ENCODE assay signal across 24 cellular contexts in the genomic region with DNA sequence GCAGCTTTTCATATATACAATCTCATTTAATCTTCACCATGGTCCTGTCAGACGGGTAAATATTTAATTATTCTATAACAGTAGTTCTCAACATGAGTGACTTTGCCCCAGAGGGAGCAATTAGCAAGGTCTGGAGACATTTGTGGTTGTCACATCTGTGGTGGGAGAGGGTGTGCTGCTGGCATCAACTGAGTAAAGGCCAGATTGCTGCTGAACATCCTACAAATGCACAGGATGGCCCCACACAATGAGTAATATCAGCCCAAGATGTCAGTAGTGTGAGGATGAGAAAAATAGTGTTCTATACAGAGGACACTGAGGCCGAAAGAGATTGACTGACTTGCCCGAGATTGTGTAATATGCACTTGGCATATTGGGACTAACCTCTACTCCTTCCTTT.
DNase-seq lines count a peak whose midpoint lies in the region; ATAC-seq, FAIRE-seq and TF ChIP-seq lines count a peak whose summit lies in the region.
"Had no signal": no experiment of that assay in that cellular context is flagged by ENCODE, and none has a peak within 500 bp of the region (broad histone marks: within the 10 kb centered on the region; RNA-seq: fewer than 3 reads in every experiment).

No MANE protein-coding gene starts in this region.

- no peak overlapping the region for H3K27ac ChIP-seq in GM12878 (ENCODE audit: control insufficient read depth, insufficient read depth)
- H3K27ac ChIP-seq: 22Rv1, BLaER1, C4-2B had no signal

- CTCF ChIA-PET in GM12878 (lab: Yijun Ruan, JAX) = no interaction called here
- CTCF ChIA-PET in activated naive CD4-positive, alpha-beta T cell treated with anti-CD3 and anti-CD28 coated beads for 36 hours (lab: Charles Lee) = no interaction called here

- no peak for TF ChIP-seq POLR2A in GM12878 (IDR thresholded peaks at IDR 0.05; ENCODE audit: low read depth, low read length)

- BruUV-seq in GM12878 (replicated peaks; lab: Mats Ljungman, UMichigan) = no TSS peak

- no peak overlapping the region for H3K4me2 ChIP-seq in GM12878 (ENCODE audit: control insufficient read depth, insufficient read depth)
- H3K4me2 ChIP-seq: BLaER1 had no signal

- TF ChIP-seq CTCF in GM12878 (IDR thresholded peaks at IDR 0.05 in 2 of 3, conservative IDR thresholded peaks at IDR 0.05 in 1 of 3; ENCODE audit: control insufficient read depth in 2 of 3, extremely low read depth in 1 of 3, insufficient read depth in 1 of 3, low read depth in 3 of 3, low read length in 3 of 3) = no peak

- no peak for TF ChIP-seq RAD21 in GM12878 (IDR thresholded peaks at IDR 0.05; ENCODE audit: insufficient read depth, low read depth, low read length)

- no peaks in the 10 kb centered on the region for H3K4me1 ChIP-seq in GM12878 (ENCODE audit: control insufficient read depth, insufficient read depth, low read length)

- no peaks in the 10 kb centered on the region for H3K9me3 ChIP-seq in GM12878 (replicated peaks; ENCODE audit: control insufficient read depth, insufficient read depth, low read length)
- H3K9me3 ChIP-seq: BLaER1 had no signal

- no peak overlapping the region for H3K4me3 Mint-ChIP-seq in stimulated activated effector memory CD8-positive, alpha-beta T cell treated with anti-CD3 and anti-CD28 coated beads, Interleukin-12 subunit alpha, Interleukin-12 subunit beta, amount 100 ng/mL, for 72 hours
- H3K4me3 Mint-ChIP-seq in activated naive CD4-positive, alpha-beta T cell treated with anti-CD3 and anti-CD28 coated beads for 36 hours = no peak overlapping the region
- H3K4me3 Mint-ChIP-seq: B cell; CD4-positive, CD25-positive, alpha-beta regulatory T cell; CD8-positive, alpha-beta T cell had no signal

- H4K20me1 ChIP-seq in GM12878 (ENCODE audit: control insufficient read depth, insufficient read depth) = no peaks in the 10 kb centered on the region
- H4K20me1 ChIP-seq: BLaER1 had no signal

- 12% methylated on average over 3 of the region's 3 CpGs for WGBS in GM12878 (ENCODE audit: insufficient coverage, insufficient replicate concordance, low lambda C conversion rate, missing lambda C conversion rate)

- peak; percentile 25 for DNase-seq in NK-92 treated with Interleukin-12 subunit alpha and Interleukin-12 subunit beta, amount 100 ng/mL, for 24 hours (lab: John Stamatoyannopoulos, UW)
- no peak for DNase-seq in NK-92 (lab: John Stamatoyannopoulos, UW; ENCODE audit: unreplicated experiment)
- DNase-seq in NCI-H1694 treated with DMSO at 0.1 percent for 48 hours (lab: John Stamatoyannopoulos, UW) = peak; percentile 74
- no peak for DNase-seq in GM12878 (ENCODE audit: low read depth, low spot score)
- DNase-seq in stimulated activated effector memory CD8-positive, alpha-beta T cell treated with anti-CD3 and anti-CD28 coated beads, Interleukin-12 subunit alpha, Interleukin-12 subunit beta, amount 100 ng/mL, for 72 hours (ENCODE audit: low spot score in 2 of 2) = no peak
- no peak for DNase-seq in hippocampal formation (lab: John Stamatoyannopoulos, UW)
- no peak for DNase-seq in NCI-H187 (lab: John Stamatoyannopoulos, UW)
- no peak for DNase-seq in activated naive CD4-positive, alpha-beta T cell treated with anti-CD3 and anti-CD28 coated beads for 36 hours
- DNase-seq: CD4-positive, CD25-positive, alpha-beta regulatory T cell; CD8-positive, alpha-beta T cell; DMS 273 treated with DMSO at 0.1 percent for 48 hours; DMS79; EL; GDM1; H9 had no signal

- in situ Hi-C loops in GM12878 (cut with MboI) = no loop called here

- no peak overlapping the region for H3K9ac ChIP-seq in GM12878 (ENCODE audit: control insufficient read depth, insufficient read depth, low read length)
- H3K9ac ChIP-seq: BLaER1 had no signal

- intact Hi-C loops in GM12878 (cut with micrococcal nuclease; ENCODE audit: unreplicated experiment) = no loop called here
- intact Hi-C loops in activated naive CD4-positive, alpha-beta T cell treated with anti-CD3 and anti-CD28 coated beads for 36 hours (cut with micrococcal nuclease) = loop anchor here (10.0 kb wide), 1 partner anchor 389 kb away; no protein-coding TSS in a partner anchor

- no peaks in the 10 kb centered on the region for H3K36me3 ChIP-seq in GM12878 (ENCODE audit: control insufficient read depth in 2 of 2, insufficient read depth in 2 of 2, low read length in 1 of 2)
- H3K36me3 ChIP-seq: BLaER1 had no signal

- RAD21 ChIA-PET in GM12878 (lab: Charles Lee; ENCODE audit: unreplicated experiment) = interaction anchor here (2.7 kb wide), 1 partner anchor 508 kb away, joined by 7 read pairs; no protein-coding TSS in a partner anchor

- FAIRE-seq in GM12878 (lab: Jason Lieb, UNC) = no peak
- FAIRE-seq: A204.1, D721Med, GM12891, GM18507 had no signal

- no peaks in the 10 kb centered on the region for H3K9me3 Mint-ChIP-seq in stimulated activated effector memory CD8-positive, alpha-beta T cell treated with anti-CD3 and anti-CD28 coated beads, Interleukin-12 subunit alpha, Interleukin-12 subunit beta, amount 100 ng/mL, for 72 hours
- no peaks in the 10 kb centered on the region for H3K9me3 Mint-ChIP-seq in activated naive CD4-positive, alpha-beta T cell treated with anti-CD3 and anti-CD28 coated beads for 36 hours
- H3K9me3 Mint-ChIP-seq: CD8-positive, alpha-beta T cell had no signal

- H3K27ac Mint-ChIP-seq in stimulated activated effector memory CD8-positive, alpha-beta T cell treated with anti-CD3 and anti-CD28 coated beads, Interleukin-12 subunit alpha, Interleukin-12 subunit beta, amount 100 ng/mL, for 72 hours = no peak overlapping the region
- no peak overlapping the region for H3K27ac Mint-ChIP-seq in activated naive CD4-positive, alpha-beta T cell treated with anti-CD3 and anti-CD28 coated beads for 36 hours
- H3K27ac Mint-ChIP-seq: B cell; CD4-positive, CD25-positive, alpha-beta regulatory T cell; CD8-positive, alpha-beta T cell had no signal

- H3K4me3 ChIP-seq in GM12878 = no peak overlapping the region
- H3K4me3 ChIP-seq: BLaER1 had no signal

- no peak for TF ChIP-seq EP300 in GM12878 (IDR thresholded peaks at IDR 0.05; ENCODE audit: borderline replicate concordance in 1 of 2, control insufficient read depth in 1 of 2, low read depth in 2 of 2, low read length in 2 of 2)

- no peaks in the 10 kb centered on the region for H3K27me3 ChIP-seq in GM12878 (replicated peaks in 1 of 2; ENCODE audit: control insufficient read depth in 2 of 2, insufficient read depth in 2 of 2, low read length in 1 of 2)
- H3K27me3 ChIP-seq: BLaER1 had no signal

- SMC1A ChIA-PET in GM12878 (lab: Charles Lee; ENCODE audit: uncharacterized antibody, unreplicated experiment) = interaction anchor here (0.7 kb wide), 1 partner anchor 246 kb away, joined by 3 read pairs; no protein-coding TSS in a partner anchor

- peaks cover 16% of the 10 kb centered on the region for H3K4me1 Mint-ChIP-seq in stimulated activated effector memory CD8-positive, alpha-beta T cell treated with anti-CD3 and anti-CD28 coated beads, Interleukin-12 subunit alpha, Interleukin-12 subunit beta, amount 100 ng/mL, for 72 hours
- H3K4me1 Mint-ChIP-seq in activated naive CD4-positive, alpha-beta T cell treated with anti-CD3 and anti-CD28 coated beads for 36 hours (ENCODE audit: low read depth) = peaks cover 4% of the 10 kb centered on the region
- H3K4me1 Mint-ChIP-seq: B cell had no signal

- no peak overlapping the region for H2AFZ ChIP-seq in GM12878 (ENCODE audit: control insufficient read depth, low read depth, low read length)

- H3K79me2 ChIP-seq in GM12878 (ENCODE audit: control insufficient read depth, insufficient read depth, low read length) = no peaks in the 10 kb centered on the region

- POLR2A ChIA-PET in GM12878 (lab: Charles Lee) = no interaction called here

- no peaks in the 10 kb centered on the region for H3K36me3 Mint-ChIP-seq in stimulated activated effector memory CD8-positive, alpha-beta T cell treated with anti-CD3 and anti-CD28 coated beads, Interleukin-12 subunit alpha, Interleukin-12 subunit beta, amount 100 ng/mL, for 72 hours
- no peaks in the 10 kb centered on the region for H3K36me3 Mint-ChIP-seq in activated naive CD4-positive, alpha-beta T cell treated with anti-CD3 and anti-CD28 coated beads for 36 hours (ENCODE audit: low read depth)
- H3K36me3 Mint-ChIP-seq: CD4-positive, CD25-positive, alpha-beta regulatory T cell; CD8-positive, alpha-beta T cell had no signal

- peak; percentile 45 for ATAC-seq in GM12878
- peak; percentile 62 for ATAC-seq in stimulated activated effector memory CD8-positive, alpha-beta T cell treated with anti-CD3 and anti-CD28 coated beads, Interleukin-12 subunit alpha, Interleukin-12 subunit beta, amount 100 ng/mL, for 72 hours
- ATAC-seq: CD8-positive, alpha-beta T cell; HCT116 had no signal

- H3K27me3 Mint-ChIP-seq in activated naive CD4-positive, alpha-beta T cell treated with anti-CD3 and anti-CD28 coated beads for 36 hours (ENCODE audit: low read depth) = peaks cover 21% of the 10 kb centered on the region

TF ChIP-seq in GM12878, 131 proteins besides CTCF, POLR2A, EP300 and RAD21 (continues in another document):
- peak; percentile 81 for TF ChIP-seq MTA2 (IDR thresholded peaks at IDR 0.05; ENCODE audit: low read depth)
- TF ChIP-seq, protein P1, sequence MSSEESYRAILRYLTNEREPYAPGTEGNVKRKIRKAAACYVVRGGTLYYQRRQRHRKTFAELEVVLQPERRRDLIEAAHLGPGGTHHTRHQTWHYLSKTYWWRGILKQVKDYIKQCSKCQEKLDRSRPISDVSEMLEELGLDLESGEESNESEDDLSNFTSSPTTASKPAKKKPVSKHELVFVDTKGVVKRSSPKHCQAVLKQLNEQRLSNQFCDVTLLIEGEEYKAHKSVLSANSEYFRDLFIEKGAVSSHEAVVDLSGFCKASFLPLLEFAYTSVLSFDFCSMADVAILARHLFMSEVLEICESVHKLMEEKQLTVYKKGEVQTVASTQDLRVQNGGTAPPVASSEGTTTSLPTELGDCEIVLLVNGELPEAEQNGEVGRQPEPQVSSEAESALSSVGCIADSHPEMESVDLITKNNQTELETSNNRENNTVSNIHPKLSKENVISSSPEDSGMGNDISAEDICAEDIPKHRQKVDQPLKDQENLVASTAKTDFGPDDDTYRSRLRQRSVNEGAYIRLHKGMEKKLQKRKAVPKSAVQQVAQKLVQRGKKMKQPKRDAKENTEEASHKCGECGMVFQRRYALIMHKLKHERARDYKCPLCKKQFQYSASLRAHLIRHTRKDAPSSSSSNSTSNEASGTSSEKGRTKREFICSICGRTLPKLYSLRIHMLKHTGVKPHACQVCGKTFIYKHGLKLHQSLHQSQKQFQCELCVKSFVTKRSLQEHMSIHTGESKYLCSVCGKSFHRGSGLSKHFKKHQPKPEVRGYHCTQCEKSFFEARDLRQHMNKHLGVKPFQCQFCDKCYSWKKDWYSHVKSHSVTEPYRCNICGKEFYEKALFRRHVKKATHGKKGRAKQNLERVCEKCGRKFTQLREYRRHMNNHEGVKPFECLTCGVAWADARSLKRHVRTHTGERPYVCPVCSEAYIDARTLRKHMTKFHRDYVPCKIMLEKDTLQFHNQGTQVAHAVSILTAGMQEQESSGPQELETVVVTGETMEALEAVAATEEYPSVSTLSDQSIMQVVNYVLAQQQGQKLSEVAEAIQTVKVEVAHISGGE (CRISPR knock-in tag; IDR thresholded peaks at IDR 0.05) = no peak

Comparison
In these comparisons a context has a peak if more than half of its experiments do, and no peak if none do; other contexts are left out.
1. DNase-seq: peak in NK-92 treated with Interleukin-12 subunit alpha and Interleukin-12 subunit beta, amount 100 ng/mL, for 24 hours (single experiment) and NCI-H1694 treated with DMSO at 0.1 percent for 48 hours (single experiment); none in NK-92 (single experiment), GM12878 (single experiment), stimulated activated effector memory CD8-positive, alpha-beta T cell treated with anti-CD3 and anti-CD28 coated beads, Interleukin-12 subunit alpha, Interleukin-12 subunit beta, amount 100 ng/mL, for 72 hours (0 of 2), hippocampal formation (0 of 2), NCI-H187 (0 of 2) and activated naive CD4-positive, alpha-beta T cell treated with anti-CD3 and anti-CD28 coated beads for 36 hours (single experiment).